ENCODE assay signal across 8 cellular contexts in genomic region chr17:44095647-44096496, GRCh38. TPM values are rescaled to one million over a fixed set of nuclear protein-coding genes. Genes with fewer than 3 reads are reported as not detected.
A peak's percentile ranks its signal among the peaks of the same experiment; 100 is the strongest.
DNase-seq lines count a peak whose midpoint lies in the region; ATAC-seq and TF ChIP-seq lines count a peak whose summit lies in the region.

No MANE protein-coding gene starts in this region.

- H3K27ac ChIP-seq in parathyroid adenoma = peak overlapping the region; percentile 55
- H3K27ac ChIP-seq in CD8-positive, alpha-beta T cell (ENCODE audit: low read depth, low read length) = no peak overlapping the region

- H3K4me2 ChIP-seq in parathyroid adenoma (ENCODE audit: low read length) = peak overlapping the region; percentile 54

- DNase-seq in AG10803 (ENCODE audit: low read depth) = peak; percentile 93
- DNase-seq in HCEC 1CT = peak; percentile 93
- DNase-seq in NCI-H510A treated with DMSO at 0.1 percent for 48 hours (lab: John Stamatoyannopoulos, UW) = peak; percentile 79
- peak; percentile 55 for DNase-seq in amniotic stem cell (lab: John Stamatoyannopoulos, UW)
- peak; percentile 74 for DNase-seq in left cardiac atrium
- DNase-seq in CD8-positive, alpha-beta T cell = no peak

- peaks cover 12% of the 10 kb centered on the region for H3K4me1 Mint-ChIP-seq in CD8-positive, alpha-beta T cell (ENCODE audit: low read depth)

- POLR2A ChIA-PET in CD8-positive, alpha-beta T cell (lab: Charles Lee) = interaction anchor here (1.0 kb wide), 1 partner anchor 8 kb away, joined by 3 read pairs; no protein-coding TSS in a partner anchor

- peaks cover 29% of the 10 kb centered on the region for H3K79me2 ChIP-seq in parathyroid adenoma

- H3K4me3 Mint-ChIP-seq in CD8-positive, alpha-beta T cell = no peak overlapping the region

- CTCF ChIA-PET in CD8-positive, alpha-beta T cell (lab: Charles Lee) = interaction anchor here (1.2 kb wide), 1 partner anchor 19 kb away, joined by 3 read pairs; no protein-coding TSS in a partner anchor

- no peak overlapping the region for H3K27ac Mint-ChIP-seq in CD8-positive, alpha-beta T cell

- no peak overlapping the region for H3K9ac ChIP-seq in parathyroid adenoma

- ATAC-seq in left cardiac atrium (peak; percentile 78 to 84), GM18519 (IDR thresholded peaks at IDR 0.05; ENCODE audit: low FRiP score, unreplicated experiment) (no peak)
- ATAC-seq in CD8-positive, alpha-beta T cell = no peak

- no peaks in the 10 kb centered on the region for H3K27me3 Mint-ChIP-seq in CD8-positive, alpha-beta T cell (ENCODE audit: low read depth)

- no peaks in the 10 kb centered on the region for H3K27me3 ChIP-seq in parathyroid adenoma (ENCODE audit: control insufficient read depth, insufficient read depth, low read length)
- no peaks in the 10 kb centered on the region for H3K27me3 ChIP-seq in CD8-positive, alpha-beta T cell (ENCODE audit: insufficient read depth, low read length)

- TF ChIP-seq CTCF in AG10803 (conservative IDR thresholded peaks at IDR 0.05; ENCODE audit: low read length) (peak; percentile 44), parathyroid adenoma (IDR thresholded peaks at IDR 0.05) (no peak)
- no peak for TF ChIP-seq CTCF in CD8-positive, alpha-beta T cell (IDR thresholded peaks at IDR 0.05)

- peaks cover 21% of the 10 kb centered on the region for H3K36me3 Mint-ChIP-seq in CD8-positive, alpha-beta T cell

- intact Hi-C loops in left cardiac atrium (cut with DNase I) = no loop called here
- intact Hi-C loops in CD8-positive, alpha-beta T cell (cut with DNase I, micrococcal nuclease) = no loop called here

- H2AFZ ChIP-seq in parathyroid adenoma = no peak overlapping the region

- H3K36me3 ChIP-seq in parathyroid adenoma (ENCODE audit: control insufficient read depth, insufficient read depth, low read length) = no peaks in the 10 kb centered on the region
- H3K36me3 ChIP-seq in CD8-positive, alpha-beta T cell (ENCODE audit: insufficient read depth, low read length) = peaks cover 10% of the 10 kb centered on the region

- peaks cover 26% of the 10 kb centered on the region for H3K4me1 ChIP-seq in parathyroid adenoma
- H3K4me1 ChIP-seq in CD8-positive, alpha-beta T cell (ENCODE audit: insufficient read depth, low read length) = peaks cover 5% of the 10 kb centered on the region

- no peaks in the 10 kb centered on the region for H3K9me3 Mint-ChIP-seq in CD8-positive, alpha-beta T cell

- H3K4me3 ChIP-seq in AG10803 (ENCODE audit: low read length) (peak overlapping the region; percentile 55), parathyroid adenoma (ENCODE audit: low read depth, low read length) (peak overlapping the region; percentile 36)
- no peak overlapping the region for H3K4me3 ChIP-seq in CD8-positive, alpha-beta T cell (ENCODE audit: low read depth, low read length)

- no peaks in the 10 kb centered on the region for H3K9me3 ChIP-seq in parathyroid adenoma (ENCODE audit: control insufficient read depth, low read length)
- H3K9me3 ChIP-seq in CD8-positive, alpha-beta T cell (ENCODE audit: low read length) = no peaks in the 10 kb centered on the region

RNA-seq across cellular contexts. Expression of gene G6PC3, which starts 25.3 kb away (rescaled TPM):
- 10 to 100 TPM; 32.9 to 44.4 TPM for total RNA-seq in left cardiac atrium
- total RNA-seq in CD8-positive, alpha-beta T cell = 1 to 10 TPM; 4.8 to 5.9 TPM

RNA-seq across cellular contexts. Expression of gene HDAC5, which starts 27.6 kb away (rescaled TPM):
- 10 to 100 TPM; 39.2 to 57.9 TPM for total RNA-seq in left cardiac atrium
- 10 to 100 TPM; 95.6 to 96.3 TPM for total RNA-seq in CD8-positive, alpha-beta T cell

RNA-seq across cellular contexts. Expression of gene LSM12, which starts 29.4 kb away (rescaled TPM):
- 10 to 100 TPM; 39.4 to 57.5 TPM for total RNA-seq in left cardiac atrium
- 10 to 100 TPM; 39.8 to 40.5 TPM for total RNA-seq in CD8-positive, alpha-beta T cell

RNA-seq across cellular contexts. Expression of gene HROB, which starts 45.9 kb away (rescaled TPM):
- 1 to 10 TPM; 1.1 to 1.3 TPM for total RNA-seq in left cardiac atrium
- total RNA-seq in CD8-positive, alpha-beta T cell = 1 to 10 TPM; 4.0 to 4.9 TPM

Comparison
In these comparisons a context has a peak if more than half of its experiments do, and no peak if none do; other contexts are left out.
1. DNase-seq: peak in AG10803 (single experiment), HCEC 1CT (single experiment), NCI-H510A treated with DMSO at 0.1 percent for 48 hours (single experiment), amniotic stem cell (single experiment) and left cardiac atrium (single experiment); none in CD8-positive, alpha-beta T cell (0 of 7).
2. ATAC-seq: peak in left cardiac atrium (2 of 2); none in GM18519 (single experiment) and CD8-positive, alpha-beta T cell (single experiment).
3. RNA of gene G6PC3, which starts 25.3 kb away (total RNA-seq): 32.9 to 44.4 TPM in left cardiac atrium; 4.8 to 5.9 TPM in CD8-positive, alpha-beta T cell; every median in the first group is over 4 times any median in the second.